27 cellular contexts compared by ENCODE assay signal in genomic region chr1:9768983-9769382, GRCh38. TPM values are rescaled to one million over a fixed set of nuclear protein-coding genes. Genes with fewer than 3 reads are reported as not detected.
DNase-seq lines count a peak whose midpoint lies in the region; FAIRE-seq and TF ChIP-seq lines count a peak whose summit lies in the region.
"Had no signal": no experiment of that assay in that cellular context is flagged by ENCODE, and none has a peak within 500 bp of the region (broad histone marks: within the 10 kb centered on the region; RNA-seq: fewer than 3 reads in every experiment).

No MANE protein-coding gene starts in this region.

- H3K36me3 ChIP-seq in HEK293 (ENCODE audit: control insufficient read depth in 2 of 2, insufficient read depth in 1 of 2, low read length in 2 of 2) (peaks cover 0 to 15% of the 10 kb centered on the region in 2 experiments; a peak in 2 of 3 replicates), WERI-Rb-1 (peaks cover 66% of the 10 kb centered on the region), keratinocyte (ENCODE audit: control insufficient read depth in 2 of 2, extremely low read depth in 1 of 2, insufficient read depth in 2 of 2, low read length in 2 of 2) (peaks cover 14% of the 10 kb centered on the region in 2 experiments), osteoblast (ENCODE audit: insufficient read depth, low read length) (peaks cover 10% of the 10 kb centered on the region), colonic mucosa (peaks cover 6% of the 10 kb centered on the region)

- CTCF ChIA-PET in HEK293 (lab: Yijun Ruan, JAX): interaction anchor here (1.0 kb wide), 1 partner anchor 15 kb away, joined by 6 read pairs; no protein-coding TSS in a partner anchor

- H3K79me2 ChIP-seq in keratinocyte (ENCODE audit: control insufficient read depth, insufficient read depth, low read length): peaks cover 60% of the 10 kb centered on the region
- H3K79me2 ChIP-seq in osteoblast (ENCODE audit: insufficient read depth, low read length): peaks cover 10% of the 10 kb centered on the region

- H3K9ac ChIP-seq in keratinocyte (ENCODE audit: control insufficient read depth, extremely low read depth, insufficient read depth, low read length) (no peak overlapping the region), colonic mucosa (ENCODE audit: low read depth in 2 of 2, low read length in 2 of 2) (no peak overlapping the region)
- H3K9ac ChIP-seq: BLaER1 treated with 17β-estradiol and CSF1 and Interleukin-3, amounts not matched to agents 10 nM and 100 nM; GM23248; KMS-11 had no signal

- intact Hi-C loops in colonic mucosa (cut with DNase I): no loop called here

- POLR2A ChIA-PET in HEK293 (lab: Yijun Ruan, JAX): no interaction called here

- no peaks in the 10 kb centered on the region for H3K27me3 ChIP-seq in WERI-Rb-1 (ENCODE audit: insufficient read depth, low read depth, severe bottlenecking)
- H3K27me3 ChIP-seq in keratinocyte (ENCODE audit: control insufficient read depth, extremely low read depth, insufficient read depth, low read length): no peaks in the 10 kb centered on the region
- H3K27me3 ChIP-seq in osteoblast (ENCODE audit: insufficient read depth, low read length): no peaks in the 10 kb centered on the region
- no peaks in the 10 kb centered on the region for H3K27me3 ChIP-seq in colonic mucosa
- H3K27me3 ChIP-seq: BLaER1 treated with 17β-estradiol and CSF1 and Interleukin-3, amounts not matched to agents 10 nM and 100 nM had no signal

- H3K9me3 ChIP-seq in HEK293 (ENCODE audit: control insufficient read depth, insufficient read depth, low read depth, low read length): no peaks in the 10 kb centered on the region
- H3K9me3 ChIP-seq in WERI-Rb-1 (ENCODE audit: severe bottlenecking): no peaks in the 10 kb centered on the region
- no peaks in the 10 kb centered on the region for H3K9me3 ChIP-seq in keratinocyte (ENCODE audit: control insufficient read depth, low read depth, low read length)
- H3K9me3 ChIP-seq in osteoblast (ENCODE audit: low read depth, low read length): no peaks in the 10 kb centered on the region
- no peaks in the 10 kb centered on the region for H3K9me3 ChIP-seq in colonic mucosa
- H3K9me3 ChIP-seq: BLaER1 treated with 17β-estradiol and CSF1 and Interleukin-3, amounts not matched to agents 10 nM and 100 nM; HAP-1 had no signal

- DNase-seq in WERI-Rb-1 (no peak), keratinocyte (ENCODE audit: low read depth, low spot score) (no peak), NCI-H1092 (lab: John Stamatoyannopoulos, UW) (no peak), osteoblast (ENCODE audit: insufficient read length, low spot score, missing footprints) (no peak), colonic mucosa (no peak)
- DNase-seq in activated CD4-positive, alpha-beta T cell treated with anti-CD3 and anti-CD28 coated beads for 48 hours: no peak
- DNase-seq: AML-193, COR-L47, EL, GDM1, GM23248, MM.1S, NCI-H1417, NCI-H1694, NCI-H2029 treated with DMSO at 0.1 percent for 48 hours, NCI-H446 treated with DMSO at 0.1 percent for 48 hours, NCI-H526 treated with DMSO at 0.1 percent for 48 hours, RPMI8226, SHP77 treated with DMSO at 0.1 percent for 48 hours had no signal

- no peak overlapping the region for H3K4me2 ChIP-seq in keratinocyte (ENCODE audit: control insufficient read depth, extremely low read depth, insufficient read depth, low read depth, low read length)
- no peak overlapping the region for H3K4me2 ChIP-seq in osteoblast (ENCODE audit: insufficient read depth, low read length)
- H3K4me2 ChIP-seq: KMS-11 had no signal

- H3K27ac ChIP-seq in 22Rv1: peak overlapping the region; percentile 64
- H3K27ac ChIP-seq in HEK293 (ENCODE audit: extremely low read depth, low read depth, low read length): no peak overlapping the region
- H3K27ac ChIP-seq in WERI-Rb-1: no peak overlapping the region
- H3K27ac ChIP-seq in keratinocyte (ENCODE audit: control insufficient read depth, insufficient read depth, low read length): no peak overlapping the region
- H3K27ac ChIP-seq in osteoblast (ENCODE audit: low read depth, low read length): no peak overlapping the region
- no peak overlapping the region for H3K27ac ChIP-seq in colonic mucosa
- H3K27ac ChIP-seq: BLaER1 treated with 17β-estradiol and CSF1 and Interleukin-3, amounts not matched to agents 10 nM and 100 nM; GM23248; KMS-11 had no signal

- dilution Hi-C loops in keratinocyte (cut with MboI; ENCODE audit: extremely low pct_ligation_motif_present, low sequenced_read_pairs): no loop called here

- no peaks in the 10 kb centered on the region for H4K20me1 ChIP-seq in keratinocyte (ENCODE audit: control insufficient read depth, extremely low read depth, insufficient read depth, low read length)
- H4K20me1 ChIP-seq in osteoblast (ENCODE audit: insufficient read depth, low read length): peaks cover 5% of the 10 kb centered on the region

- peaks cover 2% of the 10 kb centered on the region for H3K9me1 ChIP-seq in keratinocyte (ENCODE audit: control insufficient read depth, extremely low read depth, insufficient read depth, low read length)

- no peaks in the 10 kb centered on the region for H3K4me1 ChIP-seq in HEK293 (ENCODE audit: control insufficient read depth, insufficient read depth, low read length)
- peaks cover 23% of the 10 kb centered on the region for H3K4me1 ChIP-seq in keratinocyte (ENCODE audit: control insufficient read depth, extremely low read depth, insufficient read depth, low read length)
- H3K4me1 ChIP-seq in osteoblast (ENCODE audit: insufficient read depth, low read length): peaks cover 13% of the 10 kb centered on the region
- no peaks in the 10 kb centered on the region for H3K4me1 ChIP-seq in colonic mucosa

- peak; percentile 39 for FAIRE-seq in keratinocyte (lab: Jason Lieb, UNC)
- FAIRE-seq: A204.1, GM12878, HTR-8/SVneo had no signal

- no peak for TF ChIP-seq CTCF in 22Rv1 (IDR thresholded peaks at IDR 0.05)
- TF ChIP-seq CTCF in HEK293 (tag by site-specific recombination; IDR thresholded peaks at IDR 0.05): no peak
- TF ChIP-seq CTCF in WERI-Rb-1 (IDR thresholded peaks at IDR 0.05; ENCODE audit: low read depth, low read length): peak; percentile 27
- TF ChIP-seq CTCF in keratinocyte (optimal IDR thresholded peaks at IDR 0.05 in 1 of 3, IDR thresholded peaks at IDR 0.05 in 1 of 3, conservative IDR thresholded peaks at IDR 0.05 in 1 of 3; ENCODE audit: extremely low read depth in 1 of 3, insufficient read depth in 2 of 3, low read length in 3 of 3): no peak
- TF ChIP-seq CTCF in osteoblast (IDR thresholded peaks at IDR 0.05; ENCODE audit: extremely low read depth, low read depth, low read length): no peak
- no peak for TF ChIP-seq CTCF in colonic mucosa (IDR thresholded peaks at IDR 0.05)

- H3K4me3 ChIP-seq in HEK293 (ENCODE audit: low read depth, low read length) (no peak overlapping the region), WERI-Rb-1 (ENCODE audit: low read depth, low read length) (no peak overlapping the region), keratinocyte (ENCODE audit: control insufficient read depth in 2 of 3, extremely low read depth in 1 of 3, insufficient read depth in 2 of 3, low read depth in 1 of 3, low read length in 3 of 3) (no peak overlapping the region), osteoblast (ENCODE audit: insufficient read depth, low read length) (no peak overlapping the region), colonic mucosa (no peak overlapping the region)
- H3K4me3 ChIP-seq: BLaER1 treated with 17β-estradiol and CSF1 and Interleukin-3, amounts not matched to agents 10 nM and 100 nM; GM12878; GM23248; HAP-1 had no signal

- H2AFZ ChIP-seq in keratinocyte (ENCODE audit: control insufficient read depth, low read length) (no peak overlapping the region), osteoblast (ENCODE audit: low read length) (no peak overlapping the region)
- H2AFZ ChIP-seq: GM23248 had no signal

TF ChIP-seq in HEK293, 187 proteins besides CTCF, POLR2A, EP300 and RAD21 (continues in another document):
- peak; percentile 4; the same call in 1 of the 2 replicates for TF ChIP-seq ZNF146 (tag by site-specific recombination; IDR thresholded peaks at IDR 0.05)
- TF ChIP-seq EGR2 (tag by site-specific recombination; IDR thresholded peaks at IDR 0.05; ENCODE audit: low read depth): 0 out of 2 replicates have a peak, but pooled peaks have one; percentile 5
- TF ChIP-seq ZNF624 (tag by site-specific recombination; IDR thresholded peaks at IDR 0.05): no peak
- peak; percentile 69 for TF ChIP-seq ZNF398 (tag by site-specific recombination; IDR thresholded peaks at IDR 0.05)
- TF ChIP-seq RBAK (tag by site-specific recombination; IDR thresholded peaks at IDR 0.05): no peak
- TF ChIP-seq KLF8 (tag by site-specific recombination; IDR thresholded peaks at IDR 0.05): peak; percentile 39; the same call in 1 of the 2 replicates
- 0 out of 2 replicates have a peak, but pooled peaks have one; percentile 23 for TF ChIP-seq ZBTB1 (tag by site-specific recombination; IDR thresholded peaks at IDR 0.05)

RNA-seq across cellular contexts. Expression of gene CLSTN1, which starts 54.8 kb away (rescaled TPM):
- 79.1 to 263 TPM (median 90.3 TPM) in 3 replicates for polyA plus RNA-seq in keratinocyte
- 70.0 TPM for polyA plus RNA-seq in keratinocyte (2011; ENCODE audit: low read depth)
- 67.1 and 103 TPM in 2 replicates for polyA plus RNA-seq in keratinocyte (2011; cell fraction: cytosol; rRNA removed)
- 424 and 491 TPM in 2 replicates for polyA plus RNA-seq in keratinocyte (2011; cell fraction: nucleus; rRNA removed)
- polyA plus RNA-seq in keratinocyte (2012; ENCODE audit: low replicate concordance): 130 and 344 TPM in 2 replicates
- polyA minus RNA-seq in keratinocyte: 159 to 521 TPM (median 197 TPM) in 3 replicates
- 202 TPM for polyA minus RNA-seq in keratinocyte (2011; cell fraction: cytosol; rRNA and poly(A)+ RNA removed)
- polyA minus RNA-seq in keratinocyte (2011; cell fraction: nucleus; rRNA and poly(A)+ RNA removed): 492 and 717 TPM in 2 replicates
- total RNA-seq in osteoblast (110 and 140 TPM in 2 replicates), colonic mucosa (100 to 1,000 TPM; 215 to 226 TPM)
